ENCODE assay signal across 2 cellular contexts in the genomic region with DNA sequence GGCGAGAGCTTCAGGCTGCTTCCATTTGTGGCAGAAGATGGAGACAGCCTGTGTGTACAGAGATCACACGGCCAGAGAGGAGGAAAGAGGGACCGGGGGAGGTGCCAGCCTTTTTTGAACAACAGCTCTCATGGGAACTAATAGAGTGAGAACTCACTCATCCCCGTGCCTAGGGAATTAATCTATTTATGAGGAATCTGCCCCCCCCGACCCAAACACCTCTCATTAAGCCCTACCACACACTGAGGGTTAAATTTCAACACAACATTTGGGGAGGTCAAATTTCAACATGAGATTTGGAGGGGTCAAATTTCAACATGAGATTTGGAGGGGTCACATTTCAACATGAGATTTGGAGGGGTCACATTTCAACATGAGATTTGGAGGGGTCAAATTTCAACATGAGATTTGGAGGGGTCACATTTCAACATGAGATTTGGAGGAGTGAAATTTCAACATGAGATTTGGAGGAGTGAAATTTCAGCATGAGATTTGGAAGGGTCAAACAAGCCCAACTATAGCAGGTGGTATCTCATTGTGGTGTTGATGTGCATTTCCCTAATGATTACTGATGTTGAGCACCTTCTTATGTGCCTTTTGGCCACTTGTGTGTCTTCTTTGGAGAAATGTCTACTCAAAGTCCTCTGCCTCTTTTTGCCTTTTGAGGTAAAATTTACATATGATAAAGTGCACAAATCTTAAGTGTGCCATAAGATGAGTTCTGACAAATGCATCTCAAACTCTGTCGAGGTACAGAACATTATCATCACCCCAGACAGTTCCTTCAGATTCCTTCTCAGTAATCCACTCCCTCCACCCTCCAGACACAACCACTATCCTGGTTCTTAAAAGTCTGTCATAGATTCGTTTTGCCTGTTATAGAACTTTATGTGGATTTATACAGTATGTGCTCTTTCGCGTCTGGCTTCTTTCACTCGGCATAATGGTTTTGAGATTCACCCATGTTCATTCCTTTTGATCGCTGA.
TF ChIP-seq lines count a peak whose summit lies in the region.

No MANE protein-coding gene starts in this region.

TF ChIP-seq in liver, 16 proteins besides CTCF, POLR2A, EP300 and RAD21:
- TF ChIP-seq NR2F2 (IDR thresholded peaks at IDR 0.05) (peak; percentile 100), JUND (IDR thresholded peaks at IDR 0.05) (peak in 1 of 2 donors; percentile 69), EGR1 (IDR thresholded peaks at IDR 0.05; ENCODE audit: low read depth in 2 of 2) (no peak), RXRA (IDR thresholded peaks at IDR 0.05) (peak; percentile 84 to 85), HNF4A (conservative IDR thresholded peaks at IDR 0.05) (peak; percentile 92 to 94), FOXA2 (IDR thresholded peaks at IDR 0.05) (peak; percentile 29), HNF4G (IDR thresholded peaks at IDR 0.05) (peak; percentile 60), GABPA (IDR thresholded peaks at IDR 0.05 in 1 of 2, conservative IDR thresholded peaks at IDR 0.05 in 1 of 2) (no peak), SP1 (IDR thresholded peaks at IDR 0.05) (peak; percentile 66), FOXA1 (IDR thresholded peaks at IDR 0.05) (peak; percentile 20), YY1 (IDR thresholded peaks at IDR 0.05) (peak; percentile 42), TAF1 (conservative IDR thresholded peaks at IDR 0.05) (no peak)
- TF ChIP-seq, protein P1, sequence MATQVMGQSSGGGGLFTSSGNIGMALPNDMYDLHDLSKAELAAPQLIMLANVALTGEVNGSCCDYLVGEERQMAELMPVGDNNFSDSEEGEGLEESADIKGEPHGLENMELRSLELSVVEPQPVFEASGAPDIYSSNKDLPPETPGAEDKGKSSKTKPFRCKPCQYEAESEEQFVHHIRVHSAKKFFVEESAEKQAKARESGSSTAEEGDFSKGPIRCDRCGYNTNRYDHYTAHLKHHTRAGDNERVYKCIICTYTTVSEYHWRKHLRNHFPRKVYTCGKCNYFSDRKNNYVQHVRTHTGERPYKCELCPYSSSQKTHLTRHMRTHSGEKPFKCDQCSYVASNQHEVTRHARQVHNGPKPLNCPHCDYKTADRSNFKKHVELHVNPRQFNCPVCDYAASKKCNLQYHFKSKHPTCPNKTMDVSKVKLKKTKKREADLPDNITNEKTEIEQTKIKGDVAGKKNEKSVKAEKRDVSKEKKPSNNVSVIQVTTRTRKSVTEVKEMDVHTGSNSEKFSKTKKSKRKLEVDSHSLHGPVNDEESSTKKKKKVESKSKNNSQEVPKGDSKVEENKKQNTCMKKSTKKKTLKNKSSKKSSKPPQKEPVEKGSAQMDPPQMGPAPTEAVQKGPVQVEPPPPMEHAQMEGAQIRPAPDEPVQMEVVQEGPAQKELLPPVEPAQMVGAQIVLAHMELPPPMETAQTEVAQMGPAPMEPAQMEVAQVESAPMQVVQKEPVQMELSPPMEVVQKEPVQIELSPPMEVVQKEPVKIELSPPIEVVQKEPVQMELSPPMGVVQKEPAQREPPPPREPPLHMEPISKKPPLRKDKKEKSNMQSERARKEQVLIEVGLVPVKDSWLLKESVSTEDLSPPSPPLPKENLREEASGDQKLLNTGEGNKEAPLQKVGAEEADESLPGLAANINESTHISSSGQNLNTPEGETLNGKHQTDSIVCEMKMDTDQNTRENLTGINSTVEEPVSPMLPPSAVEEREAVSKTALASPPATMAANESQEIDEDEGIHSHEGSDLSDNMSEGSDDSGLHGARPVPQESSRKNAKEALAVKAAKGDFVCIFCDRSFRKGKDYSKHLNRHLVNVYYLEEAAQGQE (IDR thresholded peaks at IDR 0.05), result peak; percentile 51
- TF ChIP-seq, protein P2, sequence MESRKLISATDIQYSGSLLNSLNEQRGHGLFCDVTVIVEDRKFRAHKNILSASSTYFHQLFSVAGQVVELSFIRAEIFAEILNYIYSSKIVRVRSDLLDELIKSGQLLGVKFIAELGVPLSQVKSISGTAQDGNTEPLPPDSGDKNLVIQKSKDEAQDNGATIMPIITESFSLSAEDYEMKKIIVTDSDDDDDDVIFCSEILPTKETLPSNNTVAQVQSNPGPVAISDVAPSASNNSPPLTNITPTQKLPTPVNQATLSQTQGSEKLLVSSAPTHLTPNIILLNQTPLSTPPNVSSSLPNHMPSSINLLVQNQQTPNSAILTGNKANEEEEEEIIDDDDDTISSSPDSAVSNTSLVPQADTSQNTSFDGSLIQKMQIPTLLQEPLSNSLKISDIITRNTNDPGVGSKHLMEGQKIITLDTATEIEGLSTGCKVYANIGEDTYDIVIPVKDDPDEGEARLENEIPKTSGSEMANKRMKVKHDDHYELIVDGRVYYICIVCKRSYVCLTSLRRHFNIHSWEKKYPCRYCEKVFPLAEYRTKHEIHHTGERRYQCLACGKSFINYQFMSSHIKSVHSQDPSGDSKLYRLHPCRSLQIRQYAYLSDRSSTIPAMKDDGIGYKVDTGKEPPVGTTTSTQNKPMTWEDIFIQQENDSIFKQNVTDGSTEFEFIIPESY (IDR thresholded peaks at IDR 0.05), result peak; percentile 92
- TF ChIP-seq, protein P3, sequence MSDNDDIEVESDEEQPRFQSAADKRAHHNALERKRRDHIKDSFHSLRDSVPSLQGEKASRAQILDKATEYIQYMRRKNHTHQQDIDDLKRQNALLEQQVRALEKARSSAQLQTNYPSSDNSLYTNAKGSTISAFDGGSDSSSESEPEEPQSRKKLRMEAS (IDR thresholded peaks at IDR 0.05), result peak; percentile 47
- TF ChIP-seq, protein P4, sequence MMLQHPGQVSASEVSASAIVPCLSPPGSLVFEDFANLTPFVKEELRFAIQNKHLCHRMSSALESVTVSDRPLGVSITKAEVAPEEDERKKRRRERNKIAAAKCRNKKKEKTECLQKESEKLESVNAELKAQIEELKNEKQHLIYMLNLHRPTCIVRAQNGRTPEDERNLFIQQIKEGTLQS (IDR thresholded peaks at IDR 0.05), result peak; percentile 52

TF ChIP-seq in HepG2, 621 proteins besides CTCF, POLR2A, EP300 and RAD21:
- no peak for TF ChIP-seq PAF1 (CRISPR knock-in tag; IDR thresholded peaks at IDR 0.05)
- TF ChIP-seq, protein P5, sequence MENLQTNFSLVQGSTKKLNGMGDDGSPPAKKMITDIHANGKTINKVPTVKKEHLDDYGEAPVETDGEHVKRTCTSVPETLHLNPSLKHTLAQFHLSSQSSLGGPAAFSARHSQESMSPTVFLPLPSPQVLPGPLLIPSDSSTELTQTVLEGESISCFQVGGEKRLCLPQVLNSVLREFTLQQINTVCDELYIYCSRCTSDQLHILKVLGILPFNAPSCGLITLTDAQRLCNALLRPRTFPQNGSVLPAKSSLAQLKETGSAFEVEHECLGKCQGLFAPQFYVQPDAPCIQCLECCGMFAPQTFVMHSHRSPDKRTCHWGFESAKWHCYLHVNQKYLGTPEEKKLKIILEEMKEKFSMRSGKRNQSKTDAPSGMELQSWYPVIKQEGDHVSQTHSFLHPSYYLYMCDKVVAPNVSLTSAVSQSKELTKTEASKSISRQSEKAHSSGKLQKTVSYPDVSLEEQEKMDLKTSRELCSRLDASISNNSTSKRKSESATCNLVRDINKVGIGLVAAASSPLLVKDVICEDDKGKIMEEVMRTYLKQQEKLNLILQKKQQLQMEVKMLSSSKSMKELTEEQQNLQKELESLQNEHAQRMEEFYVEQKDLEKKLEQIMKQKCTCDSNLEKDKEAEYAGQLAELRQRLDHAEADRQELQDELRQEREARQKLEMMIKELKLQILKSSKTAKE (CRISPR knock-in tag; IDR thresholded peaks at IDR 0.05; ENCODE audit: borderline replicate concordance), result no peak
- TF ChIP-seq HIVEP1 (CRISPR knock-in tag; IDR thresholded peaks at IDR 0.05), result no peak
- no peak for TF ChIP-seq PCBP2 (optimal IDR thresholded peaks at IDR 0.05; ENCODE audit: low read depth, low read length, poor library complexity, severe bottlenecking)
- TF ChIP-seq HCFC1 (IDR thresholded peaks at IDR 0.05; ENCODE audit: low read depth, low read length), result no peak
- TF ChIP-seq ZNF350 (CRISPR knock-in tag; IDR thresholded peaks at IDR 0.05; ENCODE audit: borderline replicate concordance, low read depth), result no peak
- TF ChIP-seq, protein P6, sequence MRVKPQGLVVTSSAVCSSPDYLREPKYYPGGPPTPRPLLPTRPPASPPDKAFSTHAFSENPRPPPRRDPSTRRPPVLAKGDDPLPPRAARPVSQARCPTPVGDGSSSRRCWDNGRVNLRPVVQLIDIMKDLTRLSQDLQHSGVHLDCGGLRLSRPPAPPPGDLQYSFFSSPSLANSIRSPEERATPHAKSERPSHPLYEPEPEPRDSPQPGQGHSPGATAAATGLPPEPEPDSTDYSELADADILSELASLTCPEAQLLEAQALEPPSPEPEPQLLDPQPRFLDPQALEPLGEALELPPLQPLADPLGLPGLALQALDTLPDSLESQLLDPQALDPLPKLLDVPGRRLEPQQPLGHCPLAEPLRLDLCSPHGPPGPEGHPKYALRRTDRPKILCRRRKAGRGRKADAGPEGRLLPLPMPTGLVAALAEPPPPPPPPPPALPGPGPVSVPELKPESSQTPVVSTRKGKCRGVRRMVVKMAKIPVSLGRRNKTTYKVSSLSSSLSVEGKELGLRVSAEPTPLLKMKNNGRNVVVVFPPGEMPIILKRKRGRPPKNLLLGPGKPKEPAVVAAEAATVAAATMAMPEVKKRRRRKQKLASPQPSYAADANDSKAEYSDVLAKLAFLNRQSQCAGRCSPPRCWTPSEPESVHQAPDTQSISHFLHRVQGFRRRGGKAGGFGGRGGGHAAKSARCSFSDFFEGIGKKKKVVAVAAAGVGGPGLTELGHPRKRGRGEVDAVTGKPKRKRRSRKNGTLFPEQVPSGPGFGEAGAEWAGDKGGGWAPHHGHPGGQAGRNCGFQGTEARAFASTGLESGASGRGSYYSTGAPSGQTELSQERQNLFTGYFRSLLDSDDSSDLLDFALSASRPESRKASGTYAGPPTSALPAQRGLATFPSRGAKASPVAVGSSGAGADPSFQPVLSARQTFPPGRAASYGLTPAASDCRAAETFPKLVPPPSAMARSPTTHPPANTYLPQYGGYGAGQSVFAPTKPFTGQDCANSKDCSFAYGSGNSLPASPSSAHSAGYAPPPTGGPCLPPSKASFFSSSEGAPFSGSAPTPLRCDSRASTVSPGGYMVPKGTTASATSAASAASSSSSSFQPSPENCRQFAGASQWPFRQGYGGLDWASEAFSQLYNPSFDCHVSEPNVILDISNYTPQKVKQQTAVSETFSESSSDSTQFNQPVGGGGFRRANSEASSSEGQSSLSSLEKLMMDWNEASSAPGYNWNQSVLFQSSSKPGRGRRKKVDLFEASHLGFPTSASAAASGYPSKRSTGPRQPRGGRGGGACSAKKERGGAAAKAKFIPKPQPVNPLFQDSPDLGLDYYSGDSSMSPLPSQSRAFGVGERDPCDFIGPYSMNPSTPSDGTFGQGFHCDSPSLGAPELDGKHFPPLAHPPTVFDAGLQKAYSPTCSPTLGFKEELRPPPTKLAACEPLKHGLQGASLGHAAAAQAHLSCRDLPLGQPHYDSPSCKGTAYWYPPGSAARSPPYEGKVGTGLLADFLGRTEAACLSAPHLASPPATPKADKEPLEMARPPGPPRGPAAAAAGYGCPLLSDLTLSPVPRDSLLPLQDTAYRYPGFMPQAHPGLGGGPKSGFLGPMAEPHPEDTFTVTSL (CRISPR knock-in tag; IDR thresholded peaks at IDR 0.05; ENCODE audit: borderline replicate concordance), result no peak
- no peak for TF ChIP-seq PLRG1 (conservative IDR thresholded peaks at IDR 0.05)
- no peak for TF ChIP-seq TAF15 (IDR thresholded peaks at IDR 0.05; ENCODE audit: low read depth, low read length, poor library complexity, severe bottlenecking)
- no peak for TF ChIP-seq CEBPB (IDR thresholded peaks at IDR 0.05; ENCODE audit: borderline replicate concordance, low read depth, low read length)
